Comparison of ENCODE assay signal across 15 cellular contexts in genomic region chr17:46850688-46851028, GRCh38. TPM values are rescaled to one million over a fixed set of nuclear protein-coding genes. Genes with fewer than 3 reads are reported as not detected.
A peak's percentile ranks its signal among the peaks of the same experiment; 100 is the strongest.
DNase-seq lines count a peak whose midpoint lies in the region; FAIRE-seq and TF ChIP-seq lines count a peak whose summit lies in the region.
"Had no signal": no experiment of that assay in that cellular context is flagged by ENCODE, and none has a peak within 500 bp of the region (broad histone marks: within the 10 kb centered on the region; RNA-seq: fewer than 3 reads in every experiment).

No MANE protein-coding gene starts in this region.

- no peak for DNase-seq in Caco-2
- no peak for DNase-seq in Peyer's patch
- DNase-seq in iPS DF 6.9 (ENCODE audit: low read depth, low spot score): no peak
- no peak for DNase-seq in osteocyte (ENCODE audit: extremely low spot score, unreplicated experiment)
- DNase-seq in cerebellar nuclear complex (lab: John Stamatoyannopoulos, UW): no peak
- no peak for DNase-seq in OCI-LY7 (ENCODE audit: low spot score)
- no peak for DNase-seq in HTR-8/SVneo (ENCODE audit: insufficient read length, low spot score)
- no peak for DNase-seq in T-helper 2 cell treated with Interferon-gamma antibody and Interleukin-4, amounts not matched to agents 5 μg/mL and 100 μg/mL, for 36 hours (ENCODE audit: low spot score)
- DNase-seq: activated CD4-positive, alpha-beta T cell treated with anti-CD3 and anti-CD28 coated beads, Interleukin-2, amount 50 U/mL, for 4 hours had no signal

- no peak overlapping the region for H2AFZ ChIP-seq in OCI-LY7 (ENCODE audit: low read length)

- H3K9me3 Mint-ChIP-seq in Caco-2 (ENCODE audit: unreplicated experiment) (no peaks in the 10 kb centered on the region), osteocyte (ENCODE audit: unreplicated experiment) (no peaks in the 10 kb centered on the region)
- H3K9me3 Mint-ChIP-seq in T-helper 2 cell treated with Interferon-gamma antibody and Interleukin-4, amounts not matched to agents 5 μg/mL and 100 μg/mL, for 36 hours: no peaks in the 10 kb centered on the region
- H3K9me3 Mint-ChIP-seq: activated T-helper 1 cell treated with anti-CD3 and anti-CD28 coated beads, Interleukin-12 subunit alpha, Interleukin-12 subunit beta, Interleukin-2, Interleukin-4 antibody, amounts not matched to agents 30 ng/mL and 10 ng/mL and 1 ng/mL, durations not matched to agents 14 hours and 24 hours and 36 hours had no signal

- H3K79me2 ChIP-seq in OCI-LY7 (ENCODE audit: insufficient read depth, low read depth, low read length): no peaks in the 10 kb centered on the region

- peak overlapping the region; percentile 65 for H3K4me3 ChIP-seq in Caco-2 (ENCODE audit: low read depth, low read length)
- peak overlapping the region in 3 of 4 donors; percentile 24 to 61 (median 59) for H3K4me3 ChIP-seq in Peyer's patch
- peak overlapping the region; percentile 38; the same call in 1 of the 2 replicates for H3K4me3 ChIP-seq in iPS DF 6.9 (ENCODE audit: low read length)
- no peak overlapping the region for H3K4me3 ChIP-seq in OCI-LY7 (ENCODE audit: low read depth, low read length, poor library complexity, severe bottlenecking)

- no peaks in the 10 kb centered on the region for H3K36me3 Mint-ChIP-seq in Caco-2 (ENCODE audit: insufficient read depth, unreplicated experiment)
- H3K36me3 Mint-ChIP-seq in osteocyte (ENCODE audit: unreplicated experiment): no peaks in the 10 kb centered on the region
- no peaks in the 10 kb centered on the region for H3K36me3 Mint-ChIP-seq in T-helper 2 cell treated with Interferon-gamma antibody and Interleukin-4, amounts not matched to agents 5 μg/mL and 100 μg/mL, for 36 hours (ENCODE audit: low read depth)

- no peak overlapping the region for H3K27ac ChIP-seq in Peyer's patch
- H3K27ac ChIP-seq in iPS DF 6.9 (ENCODE audit: low read length): no peak overlapping the region
- H3K27ac ChIP-seq in OCI-LY7 (ENCODE audit: low read depth, low read length, poor library complexity, severe bottlenecking): no peak overlapping the region
- H3K27ac ChIP-seq: BLaER1, prostate gland had no signal

- CTCF ChIA-PET in Caco-2 (lab: Charles Lee) (no interaction called here), OCI-LY7 (lab: Charles Lee; ENCODE audit: unreplicated experiment) (no interaction called here)

- no peak overlapping the region for H3K27ac Mint-ChIP-seq in Caco-2 (ENCODE audit: unreplicated experiment)
- no peak overlapping the region for H3K27ac Mint-ChIP-seq in osteocyte (ENCODE audit: unreplicated experiment)
- no peak overlapping the region for H3K27ac Mint-ChIP-seq in T-helper 2 cell treated with Interferon-gamma antibody and Interleukin-4, amounts not matched to agents 5 μg/mL and 100 μg/mL, for 36 hours
- H3K27ac Mint-ChIP-seq: activated T-helper 1 cell treated with anti-CD3 and anti-CD28 coated beads, Interleukin-12 subunit alpha, Interleukin-12 subunit beta, Interleukin-2, Interleukin-4 antibody, amounts not matched to agents 30 ng/mL and 10 ng/mL and 1 ng/mL, durations not matched to agents 14 hours and 24 hours and 36 hours had no signal

- H3K27me3 ChIP-seq in Caco-2 (replicated peaks; ENCODE audit: control insufficient read depth, insufficient read depth, low read length) (no peaks in the 10 kb centered on the region), Peyer's patch (peaks cover 0 to 17% of the 10 kb centered on the region in 2 donors), iPS DF 6.9 (ENCODE audit: control insufficient read depth, insufficient read depth, low read length) (peaks cover 16% of the 10 kb centered on the region; the same call in 1 of the 2 replicates)

- POLR2A ChIA-PET in Caco-2 (lab: Charles Lee): no interaction called here
- POLR2A ChIA-PET in OCI-LY7 (lab: Charles Lee): no interaction called here

- no peak for FAIRE-seq in HTR-8/SVneo (lab: Jason Lieb, UNC)

- TF ChIP-seq CTCF in Caco-2 (IDR thresholded peaks at IDR 0.05; ENCODE audit: insufficient read depth in 1 of 2, low read depth in 1 of 2, low read length in 1 of 2, severe bottlenecking in 1 of 2, unreplicated experiment in 1 of 2) (no peak), Peyer's patch (IDR thresholded peaks at IDR 0.05) (no peak), osteocyte (IDR thresholded peaks at IDR 0.05) (no peak), OCI-LY7 (conservative IDR thresholded peaks at IDR 0.05; ENCODE audit: low read length) (no peak)

- BruUV-seq in Caco-2 (replicated peaks; lab: Mats Ljungman, UMichigan): no TSS peak
- no TSS peak for BruUV-seq in OCI-LY7 (replicated peaks; lab: Mats Ljungman, UMichigan)

- WGBS in iPS DF 6.9 (ENCODE audit: insufficient coverage, insufficient read length): no CpG with 5 or more reads among the region's 13 CpGs

- no peak for TF ChIP-seq POLR2A in Peyer's patch (IDR thresholded peaks at IDR 0.05)

- H3K4me1 ChIP-seq in Caco-2 (peaks cover 12% of the 10 kb centered on the region), Peyer's patch (peaks cover 0 to 16% (median 7%) of the 10 kb centered on the region in 4 donors), iPS DF 6.9 (ENCODE audit: control insufficient read depth, insufficient read depth, low read length) (peaks cover 2% of the 10 kb centered on the region; the same call in 1 of the 2 replicates), OCI-LY7 (ENCODE audit: insufficient read depth, low read length, poor library complexity, severe bottlenecking) (no peaks in the 10 kb centered on the region)

- H3K4me1 Mint-ChIP-seq in Caco-2 (ENCODE audit: low read depth, unreplicated experiment): peaks cover 6% of the 10 kb centered on the region
- peaks cover 11% of the 10 kb centered on the region for H3K4me1 Mint-ChIP-seq in osteocyte (ENCODE audit: unreplicated experiment)
- H3K4me1 Mint-ChIP-seq in T-helper 2 cell treated with Interferon-gamma antibody and Interleukin-4, amounts not matched to agents 5 μg/mL and 100 μg/mL, for 36 hours (ENCODE audit: low read depth): no peaks in the 10 kb centered on the region

- H3K9me3 ChIP-seq in Caco-2 (no peaks in the 10 kb centered on the region), Peyer's patch (no peaks in the 10 kb centered on the region), iPS DF 6.9 (ENCODE audit: control insufficient read depth, insufficient read depth, low read length) (no peaks in the 10 kb centered on the region), OCI-LY7 (ENCODE audit: low read length) (no peaks in the 10 kb centered on the region)
- H3K9me3 ChIP-seq: BLaER1, prostate gland had no signal

- H3K36me3 ChIP-seq in Caco-2 (ENCODE audit: control insufficient read depth, insufficient read depth, low read length) (no peaks in the 10 kb centered on the region), Peyer's patch (no peaks in the 10 kb centered on the region), iPS DF 6.9 (ENCODE audit: control insufficient read depth, insufficient read depth, low read length) (no peaks in the 10 kb centered on the region), OCI-LY7 (ENCODE audit: insufficient read depth, low read length) (no peaks in the 10 kb centered on the region)
- H3K36me3 ChIP-seq: BLaER1, prostate gland had no signal

- intact Hi-C loops in Caco-2 (cut with micrococcal nuclease; ENCODE audit: unreplicated experiment): loop anchor here (5.0 kb wide), 2 partner anchors 72 to 92 kb away; partner anchors contain the start of gene GOSR2
- intact Hi-C loops in OCI-LY7 (cut with micrococcal nuclease; ENCODE audit: unreplicated experiment): no loop called here

- H4K20me1 ChIP-seq in OCI-LY7 (ENCODE audit: insufficient read depth, low read length): no peaks in the 10 kb centered on the region
- H4K20me1 ChIP-seq: BLaER1 had no signal

- no peak overlapping the region for H3K4me2 ChIP-seq in OCI-LY7 (ENCODE audit: low read length)

- H3K4me3 Mint-ChIP-seq in Caco-2 (ENCODE audit: unreplicated experiment) (peak overlapping the region; percentile 86), osteocyte (ENCODE audit: unreplicated experiment) (peak overlapping the region; percentile 58)
- H3K4me3 Mint-ChIP-seq in T-helper 2 cell treated with Interferon-gamma antibody and Interleukin-4, amounts not matched to agents 5 μg/mL and 100 μg/mL, for 36 hours: no peak overlapping the region
- H3K4me3 Mint-ChIP-seq: activated T-helper 1 cell treated with anti-CD3 and anti-CD28 coated beads, Interleukin-12 subunit alpha, Interleukin-12 subunit beta, Interleukin-2, Interleukin-4 antibody, amounts not matched to agents 30 ng/mL and 10 ng/mL and 1 ng/mL, durations not matched to agents 14 hours and 24 hours and 36 hours had no signal

- H3K27me3 Mint-ChIP-seq in Caco-2 (ENCODE audit: insufficient read depth, unreplicated experiment) (peaks cover 15% of the 10 kb centered on the region), osteocyte (ENCODE audit: unreplicated experiment) (peaks cover 74% of the 10 kb centered on the region)
- H3K27me3 Mint-ChIP-seq in T-helper 2 cell treated with Interferon-gamma antibody and Interleukin-4, amounts not matched to agents 5 μg/mL and 100 μg/mL, for 36 hours (ENCODE audit: low read depth): peaks cover 71% of the 10 kb centered on the region

- H3K9me2 ChIP-seq in OCI-LY7 (ENCODE audit: insufficient read depth, low read length): no peaks in the 10 kb centered on the region

RNA-seq across cellular contexts. Expression of gene WNT9B, which starts 0.7 kb away (rescaled TPM):
- not detected in 2 replicates for total RNA-seq in Caco-2 (2022)
- under 1 TPM in 1 of 4 donors, not detected in 3; 0.67 TPM for total RNA-seq in Peyer's patch
- not detected in 2 replicates for total RNA-seq in osteocyte
- not detected in 2 replicates for total RNA-seq in OCI-LY7 (2014; rRNA removed; shearing (Covaris generic))
- total RNA-seq in OCI-LY7 (2022): not detected in 2 replicates
- total RNA-seq: activated T-helper 1 cell treated with anti-CD3 and anti-CD28 coated beads, Interleukin-12 subunit alpha, Interleukin-12 subunit beta, Interleukin-2, Interleukin-4 antibody, amounts not matched to agents 30 ng/mL and 10 ng/mL and 1 ng/mL, durations not matched to agents 14 hours and 24 hours and 36 hours; dermis microvascular lymphatic vessel endothelial cell; M059J; T-helper 2 cell treated with Interferon-gamma antibody and Interleukin-4, amounts not matched to agents 100 ng/mL and 5 ng/mL, for 36 hours had no signal

RNA-seq across cellular contexts. Expression of gene WNT3, which starts 32.2 kb away (rescaled TPM):
- total RNA-seq in Caco-2 (2022): 8.7 and 8.8 TPM in 2 replicates
- total RNA-seq in Peyer's patch: 10 to 100 TPM in 1 of 4 donors, 1 to 10 TPM in 2, under 1 TPM in 1; 0.83 to 10.1 (median 6.5) TPM
- total RNA-seq in osteocyte: 2.0 and 2.4 TPM in 2 replicates
- total RNA-seq in OCI-LY7 (2014; rRNA removed; shearing (Covaris generic)): 4.9 and 5.6 TPM in 2 replicates
- 5.1 and 5.5 TPM in 2 replicates for total RNA-seq in OCI-LY7 (2022)
- total RNA-seq: T-helper 2 cell treated with Interferon-gamma antibody and Interleukin-4, amounts not matched to agents 100 ng/mL and 5 ng/mL, for 36 hours had no signal
